ENCODE assay signal across 19 cellular contexts in genomic region chr7:52114056-52114455, GRCh38.
"Had no signal": no experiment of that assay in that cellular context is flagged by ENCODE, and none has a peak within 500 bp of the region (broad histone marks: within the 10 kb centered on the region; RNA-seq: fewer than 3 reads in every experiment).

No MANE protein-coding gene starts in this region.

- H3K27me3 ChIP-seq: hepatocyte, neutrophil, stomach, transverse colon had no signal

- H3K4me2 ChIP-seq: hepatocyte had no signal

- H3K4me1 Mint-ChIP-seq: naive thymus-derived CD4-positive, alpha-beta T cell; nephron progenitor cell had no signal

- H3K9me3 Mint-ChIP-seq: nephron progenitor cell had no signal

- H3K27me3 Mint-ChIP-seq: naive thymus-derived CD4-positive, alpha-beta T cell had no signal

- H3K9me3 ChIP-seq: neutrophil, psoas muscle, stomach, thoracic aorta, transverse colon had no signal

- H3K27ac Mint-ChIP-seq: naive thymus-derived CD4-positive, alpha-beta T cell; nephron progenitor cell had no signal

- H3K4me1 ChIP-seq: psoas muscle, stomach, transverse colon had no signal

- H3K36me3 ChIP-seq: neutrophil, stomach, thoracic aorta, transverse colon had no signal

- H3K36me3 Mint-ChIP-seq: naive thymus-derived CD4-positive, alpha-beta T cell had no signal

- DNase-seq: effector memory CD4-positive, alpha-beta T cell; erythroblast; foreskin melanocyte; head of caudate nucleus; left colon; left ventricle myocardium superior; naive thymus-derived CD4-positive, alpha-beta T cell; nephron progenitor cell; psoas muscle; stimulated activated CD4-positive, alpha-beta T cell treated with anti-CD3 and anti-CD28 coated beads, Interleukin-2, amount 100 ng/mL, for 24 hours; stimulated activated CD4-positive, alpha-beta T cell treated with anti-CD3 and anti-CD28 coated beads, Interleukin-4, amount 100 ng/mL, for 4 hours; stimulated activated naive CD4-positive, alpha-beta T cell; stomach; substantia nigra; transverse colon had no signal

- ATAC-seq: left colon; left ventricle myocardium superior; naive thymus-derived CD4-positive, alpha-beta T cell; psoas muscle; sciatic nerve had no signal

- H3K4me3 ChIP-seq: hepatocyte, psoas muscle, stomach, thoracic aorta, transverse colon had no signal

- H3K27ac ChIP-seq: hepatocyte, neutrophil, psoas muscle, stomach, thoracic aorta, transverse colon had no signal

- H3K4me3 Mint-ChIP-seq: naive thymus-derived CD4-positive, alpha-beta T cell; nephron progenitor cell had no signal

- H2AFZ ChIP-seq: hepatocyte had no signal

- H3K79me2 ChIP-seq: hepatocyte had no signal
